ENCODE assay signal across 29 cellular contexts in genomic region chr5:123855630-123856029, GRCh38.
DNase-seq lines count a peak whose midpoint lies in the region; ATAC-seq and TF ChIP-seq lines count a peak whose summit lies in the region.
"Had no signal": no experiment of that assay in that cellular context is flagged by ENCODE, and none has a peak within 500 bp of the region (broad histone marks: within the 10 kb centered on the region; RNA-seq: fewer than 3 reads in every experiment).

No MANE protein-coding gene starts in this region.

- H3K9me3 Mint-ChIP-seq in HFFc6 = peaks cover 10% of the 10 kb centered on the region
- H3K9me3 Mint-ChIP-seq in activated T-cell treated with anti-CD3 and anti-CD28 coated beads, Interleukin-2, amount 50 U/mL, for 24 hours = peaks cover 3% of the 10 kb centered on the region
- H3K9me3 Mint-ChIP-seq: activated CD4-positive, alpha-beta T cell treated with anti-CD3 and anti-CD28 coated beads, Interleukin-2, amount 10 ng/mL, durations not matched to agents 24 days and 14 days; activated naive CD4-positive, alpha-beta T cell treated with anti-CD3 and anti-CD28 coated beads, Interleukin-2, amount 10 ng/mL, durations not matched to agents 7 days and 5 days; T-helper 2 cell treated with Interferon-gamma antibody and Interleukin-4, amounts not matched to agents 5 μg/mL and 100 μg/mL, for 36 hours had no signal

- TF ChIP-seq CTCF in HFFc6 (IDR thresholded peaks at IDR 0.05) = no peak
- no peak for TF ChIP-seq CTCF in coronary artery (IDR thresholded peaks at IDR 0.05)

- H3K36me3 Mint-ChIP-seq in HFFc6 (ENCODE audit: low read depth) = peaks cover 5% of the 10 kb centered on the region; the same call in 1 of the 2 replicates
- H3K36me3 Mint-ChIP-seq in activated T-cell treated with anti-CD3 and anti-CD28 coated beads, Interleukin-2, amount 50 U/mL, for 24 hours (ENCODE audit: low read depth) = no peaks in the 10 kb centered on the region
- H3K36me3 Mint-ChIP-seq: activated CD8-positive, alpha-beta memory T cell treated with anti-CD3 and anti-CD28 coated beads, Interleukin-2, amount 10 ng/mL, durations not matched to agents 7 days and 5 days; activated naive CD4-positive, alpha-beta T cell treated with anti-CD3 and anti-CD28 coated beads, Interleukin-2, amount 10 ng/mL, durations not matched to agents 7 days and 5 days; CD4-positive, alpha-beta memory T cell; stimulated activated effector memory CD8-positive, alpha-beta T cell treated with anti-CD3 and anti-CD28 coated beads, Interleukin-12 subunit alpha, Interleukin-12 subunit beta, amount 100 ng/mL, for 72 hours had no signal

- no peak for ATAC-seq in left ventricle myocardium superior
- ATAC-seq: activated CD8-positive, alpha-beta memory T cell treated with anti-CD3 and anti-CD28 coated beads, Interleukin-2, amount 10 ng/mL, durations not matched to agents 7 days and 5 days; GM12878; heart left ventricle; left colon; stimulated activated effector memory CD8-positive, alpha-beta T cell treated with anti-CD3 and anti-CD28 coated beads, Interleukin-12 subunit alpha, Interleukin-12 subunit beta, amount 100 ng/mL, for 72 hours had no signal

- no peak overlapping the region for H3K27ac ChIP-seq in coronary artery
- H3K27ac ChIP-seq: GM23248, heart left ventricle, RWPE1, SK-N-MC, upper lobe of left lung, VCaP had no signal

- H3K9ac ChIP-seq in adipocyte (ENCODE audit: low read length) = no peak overlapping the region
- H3K9ac ChIP-seq: GM23248 had no signal

- no peaks in the 10 kb centered on the region for H3K36me3 ChIP-seq in adipocyte (ENCODE audit: control insufficient read depth, insufficient read depth, low read length, severe bottlenecking)
- H3K36me3 ChIP-seq: heart left ventricle, upper lobe of left lung had no signal

- peaks cover 5% of the 10 kb centered on the region for H3K27me3 Mint-ChIP-seq in HFFc6 (ENCODE audit: insufficient read depth)
- no peaks in the 10 kb centered on the region for H3K27me3 Mint-ChIP-seq in activated T-cell treated with anti-CD3 and anti-CD28 coated beads, Interleukin-2, amount 50 U/mL, for 24 hours
- H3K27me3 Mint-ChIP-seq: activated CD4-positive, alpha-beta T cell treated with anti-CD3 and anti-CD28 coated beads, Interleukin-2, amount 10 ng/mL, durations not matched to agents 24 days and 14 days; activated CD8-positive, alpha-beta memory T cell treated with anti-CD3 and anti-CD28 coated beads, Interleukin-2, amount 10 ng/mL, durations not matched to agents 7 days and 5 days; activated naive CD4-positive, alpha-beta T cell treated with anti-CD3 and anti-CD28 coated beads, Interleukin-2, amount 10 ng/mL, durations not matched to agents 7 days and 5 days; CD4-positive, alpha-beta memory T cell; central memory CD8-positive, alpha-beta T cell had no signal

- H3K4me3 ChIP-seq in adipocyte (ENCODE audit: low read length) = no peak overlapping the region
- H3K4me3 ChIP-seq in coronary artery = no peak overlapping the region
- H3K4me3 ChIP-seq: GM12878, GM23248, heart left ventricle, SK-N-MC, upper lobe of left lung had no signal

- peak; percentile 56 for DNase-seq in DMS79 (lab: John Stamatoyannopoulos, UW)
- peak; percentile 38 for DNase-seq in NCI-H2107 treated with DMSO at 0.1 percent for 48 hours (lab: John Stamatoyannopoulos, UW; ENCODE audit: unreplicated experiment)
- peak; percentile 4 for DNase-seq in adipocyte (ENCODE audit: low read depth)
- peak; percentile 77 for DNase-seq in left kidney (ENCODE audit: low read depth, low spot score)
- DNase-seq in HFFc6 = no peak
- no peak for DNase-seq in activated T-cell treated with anti-CD3 and anti-CD28 coated beads, Interleukin-2, amount 50 U/mL, for 24 hours
- DNase-seq in left ventricle myocardium superior = no peak
- DNase-seq in coronary artery (ENCODE audit: low spot score) = no peak
- DNase-seq: activated CD4-positive, alpha-beta T cell treated with anti-CD3 and anti-CD28 coated beads, Interleukin-2, amount 10 ng/mL, durations not matched to agents 24 days and 14 days; activated CD8-positive, alpha-beta memory T cell treated with anti-CD3 and anti-CD28 coated beads, Interleukin-2, amount 10 ng/mL, durations not matched to agents 7 days and 5 days; activated naive CD4-positive, alpha-beta T cell treated with anti-CD3 and anti-CD28 coated beads, Interleukin-2, amount 10 ng/mL, durations not matched to agents 7 days and 5 days; CD4-positive, alpha-beta memory T cell; DND-41; GM23248; heart left ventricle; left colon; mesenchymal stem cell; MV-4-11; NCI-H526 treated with DMSO at 0.1 percent for 48 hours; substantia nigra; upper lobe of left lung had no signal

- H3K27ac Mint-ChIP-seq in HFFc6 = no peak overlapping the region
- no peak overlapping the region for H3K27ac Mint-ChIP-seq in activated T-cell treated with anti-CD3 and anti-CD28 coated beads, Interleukin-2, amount 50 U/mL, for 24 hours
- H3K27ac Mint-ChIP-seq: activated CD4-positive, alpha-beta T cell treated with anti-CD3 and anti-CD28 coated beads, Interleukin-2, amount 10 ng/mL, durations not matched to agents 24 days and 14 days; activated CD8-positive, alpha-beta memory T cell treated with anti-CD3 and anti-CD28 coated beads, Interleukin-2, amount 10 ng/mL, durations not matched to agents 7 days and 5 days; activated naive CD4-positive, alpha-beta T cell treated with anti-CD3 and anti-CD28 coated beads, Interleukin-2, amount 10 ng/mL, durations not matched to agents 7 days and 5 days; activated T-helper 1 cell treated with anti-CD3 and anti-CD28 coated beads, Interleukin-12 subunit alpha, Interleukin-12 subunit beta, Interleukin-2, Interleukin-4 antibody, amounts not matched to agents 30 ng/mL and 10 ng/mL and 1 ng/mL, durations not matched to agents 14 hours and 24 hours and 36 hours; CD4-positive, alpha-beta memory T cell; stimulated activated effector memory CD8-positive, alpha-beta T cell treated with anti-CD3 and anti-CD28 coated beads, Interleukin-12 subunit alpha, Interleukin-12 subunit beta, amount 100 ng/mL, for 72 hours; T-helper 2 cell treated with Interferon-gamma antibody and Interleukin-4, amounts not matched to agents 5 μg/mL and 100 μg/mL, for 36 hours had no signal

- H3K4me1 Mint-ChIP-seq in HFFc6 (ENCODE audit: low read depth) = no peaks in the 10 kb centered on the region
- no peaks in the 10 kb centered on the region for H3K4me1 Mint-ChIP-seq in activated T-cell treated with anti-CD3 and anti-CD28 coated beads, Interleukin-2, amount 50 U/mL, for 24 hours (ENCODE audit: low read depth)
- H3K4me1 Mint-ChIP-seq: activated CD4-positive, alpha-beta T cell treated with anti-CD3 and anti-CD28 coated beads, Interleukin-2, amount 10 ng/mL, durations not matched to agents 24 days and 14 days; activated CD8-positive, alpha-beta memory T cell treated with anti-CD3 and anti-CD28 coated beads, Interleukin-2, amount 10 ng/mL, durations not matched to agents 7 days and 5 days; activated naive CD4-positive, alpha-beta T cell treated with anti-CD3 and anti-CD28 coated beads, Interleukin-2, amount 10 ng/mL, durations not matched to agents 7 days and 5 days; CD4-positive, alpha-beta memory T cell; central memory CD8-positive, alpha-beta T cell; stimulated activated effector memory CD8-positive, alpha-beta T cell treated with anti-CD3 and anti-CD28 coated beads, Interleukin-12 subunit alpha, Interleukin-12 subunit beta, amount 100 ng/mL, for 72 hours had no signal

- no peak overlapping the region for H3K4me3 Mint-ChIP-seq in HFFc6
- no peak overlapping the region for H3K4me3 Mint-ChIP-seq in activated T-cell treated with anti-CD3 and anti-CD28 coated beads, Interleukin-2, amount 50 U/mL, for 24 hours
- H3K4me3 Mint-ChIP-seq: activated CD4-positive, alpha-beta T cell treated with anti-CD3 and anti-CD28 coated beads, Interleukin-2, amount 10 ng/mL, durations not matched to agents 24 days and 14 days; activated CD8-positive, alpha-beta memory T cell treated with anti-CD3 and anti-CD28 coated beads, Interleukin-2, amount 10 ng/mL, durations not matched to agents 7 days and 5 days; activated naive CD4-positive, alpha-beta T cell treated with anti-CD3 and anti-CD28 coated beads, Interleukin-2, amount 10 ng/mL, durations not matched to agents 7 days and 5 days; activated T-helper 1 cell treated with anti-CD3 and anti-CD28 coated beads, Interleukin-12 subunit alpha, Interleukin-12 subunit beta, Interleukin-2, Interleukin-4 antibody, amounts not matched to agents 30 ng/mL and 10 ng/mL and 1 ng/mL, durations not matched to agents 14 hours and 24 hours and 36 hours; CD4-positive, alpha-beta memory T cell; central memory CD8-positive, alpha-beta T cell; stimulated activated effector memory CD8-positive, alpha-beta T cell treated with anti-CD3 and anti-CD28 coated beads, Interleukin-12 subunit alpha, Interleukin-12 subunit beta, amount 100 ng/mL, for 72 hours; T-helper 2 cell treated with Interferon-gamma antibody and Interleukin-4, amounts not matched to agents 5 μg/mL and 100 μg/mL, for 36 hours had no signal

- peaks cover 5% of the 10 kb centered on the region for H3K4me1 ChIP-seq in adipocyte (ENCODE audit: control insufficient read depth, insufficient read depth, low read length)
- H3K4me1 ChIP-seq: heart left ventricle, upper lobe of left lung had no signal

- intact Hi-C loops in left ventricle myocardium superior (cut with micrococcal nuclease) = no loop called here

- H3K27me3 ChIP-seq in adipocyte (replicated peaks; ENCODE audit: control insufficient read depth, insufficient read depth, low read length) = no peaks in the 10 kb centered on the region
- H3K27me3 ChIP-seq: heart left ventricle, upper lobe of left lung had no signal

- H3K9me3 ChIP-seq in adipocyte (ENCODE audit: control insufficient read depth, low read length) = no peaks in the 10 kb centered on the region

Comparison
In these comparisons a context has a peak if more than half of its experiments do, and no peak if none do; other contexts are left out.
1. DNase-seq: peak in DMS79 (single experiment), NCI-H2107 treated with DMSO at 0.1 percent for 48 hours (single experiment), adipocyte (single experiment) and left kidney (single experiment); none in HFFc6 (single experiment), activated T-cell treated with anti-CD3 and anti-CD28 coated beads, Interleukin-2, amount 50 U/mL, for 24 hours (single experiment), left ventricle myocardium superior (single experiment) and coronary artery (single experiment).